9 cellular contexts compared by ENCODE assay signal in the genomic region with DNA sequence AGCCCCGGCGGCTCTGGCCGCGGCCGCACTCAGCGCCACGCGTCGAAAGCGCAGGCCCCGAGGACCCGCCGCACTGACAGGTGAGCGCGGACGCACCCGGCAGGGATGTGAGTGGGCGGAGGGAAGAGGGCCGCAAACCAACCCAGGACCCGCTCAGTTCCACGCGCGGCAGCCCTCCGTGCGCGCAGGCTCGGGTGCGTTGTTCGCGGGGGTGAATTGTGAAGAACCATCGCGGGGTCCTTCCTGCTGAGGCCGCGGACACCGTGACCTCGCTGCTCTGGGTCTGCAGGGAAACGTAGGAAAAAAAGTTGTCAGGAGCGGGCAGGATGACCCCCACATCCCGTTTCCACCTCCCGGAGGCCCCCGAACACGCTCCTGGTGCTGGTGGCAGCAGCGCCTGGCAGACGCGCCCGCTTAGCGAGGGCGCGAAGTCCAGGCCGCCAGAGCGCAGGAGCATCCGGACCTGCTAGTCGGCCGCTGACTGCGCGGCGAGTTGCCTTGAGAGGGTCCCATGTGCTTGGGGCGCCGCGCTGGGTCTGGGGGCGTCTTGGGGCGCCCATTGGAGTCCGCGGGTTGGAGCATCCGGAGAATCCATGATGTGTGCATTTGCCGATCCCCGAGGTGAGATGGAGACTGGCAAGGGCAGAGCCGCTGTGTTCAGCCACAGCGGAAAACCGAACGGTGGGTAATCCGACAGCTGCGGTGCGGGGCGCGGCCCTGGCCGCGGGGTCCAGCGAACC. TPM values are rescaled to one million over a fixed set of nuclear protein-coding genes. Genes with fewer than 3 reads are reported as not detected.
DNase-seq lines count a peak whose midpoint lies in the region; ATAC-seq, FAIRE-seq and TF ChIP-seq lines count a peak whose summit lies in the region.
"Had no signal": no experiment of that assay in that cellular context is flagged by ENCODE, and none has a peak within 500 bp of the region (broad histone marks: within the 10 kb centered on the region; RNA-seq: fewer than 3 reads in every experiment).

No MANE protein-coding gene starts in this region.

- peak overlapping the region; percentile 85 for H3K4me3 Mint-ChIP-seq in astrocyte (ENCODE audit: unreplicated experiment)

- peak overlapping the region; percentile 91 for H3K4me2 ChIP-seq in astrocyte (ENCODE audit: low read length)

- H3K27ac ChIP-seq in astrocyte (ENCODE audit: low read depth, low read length) (peak overlapping the region; percentile 88), left lung (no peak overlapping the region), substantia nigra (ENCODE audit: low read depth, low read length, poor library complexity, severe bottlenecking) (peak overlapping the region; percentile 49)
- H3K27ac ChIP-seq: C4-2B had no signal

- peak; percentile 3 for DNase-seq in NCI-H345 (lab: John Stamatoyannopoulos, UW)
- no peak for DNase-seq in NCI-H345 treated with DMSO at 0.1 percent for 48 hours (lab: John Stamatoyannopoulos, UW; ENCODE audit: unreplicated experiment)
- no peak for DNase-seq in astrocyte (ENCODE audit: low read depth)
- peak in 1 of 2 donors; percentile 74 for DNase-seq in left lung
- DNase-seq in substantia nigra (lab: John Stamatoyannopoulos, UW): peak in 4 of 49 donors; percentile 1 to 39 (median 18)
- no peak for DNase-seq in NCI-H1105 (lab: John Stamatoyannopoulos, UW)
- DNase-seq in NCI-H2196 treated with DMSO at 0.1 percent for 48 hours (lab: John Stamatoyannopoulos, UW; ENCODE audit: unreplicated experiment): no peak
- no peak for DNase-seq in cortex of kidney (lab: John Stamatoyannopoulos, UW)

- peaks cover 18% of the 10 kb centered on the region for H3K36me3 ChIP-seq in astrocyte (ENCODE audit: insufficient read depth, low read length)
- H3K36me3 ChIP-seq in left lung: no peaks in the 10 kb centered on the region

- peaks cover 18% of the 10 kb centered on the region for H3K4me1 ChIP-seq in astrocyte (ENCODE audit: insufficient read depth, low read length)
- H3K4me1 ChIP-seq in left lung: peaks cover 15 to 21% of the 10 kb centered on the region in 2 donors

- H3K79me2 ChIP-seq in astrocyte (ENCODE audit: insufficient read depth, low read length): peaks cover 57% of the 10 kb centered on the region

- H3K27me3 ChIP-seq in astrocyte (ENCODE audit: insufficient read depth, low read length): no peaks in the 10 kb centered on the region
- H3K27me3 ChIP-seq in left lung: peaks cover 68 to 88% of the 10 kb centered on the region in 2 donors

- TF ChIP-seq CTCF in astrocyte (IDR thresholded peaks at IDR 0.05; ENCODE audit: insufficient read depth, low read depth, low read length) (no peak), left lung (IDR thresholded peaks at IDR 0.05) (no peak)

- no peaks in the 10 kb centered on the region for H3K9me3 ChIP-seq in astrocyte (ENCODE audit: insufficient read depth, low read depth, low read length)
- no peaks in the 10 kb centered on the region for H3K9me3 ChIP-seq in left lung

- H3K4me3 ChIP-seq in astrocyte (ENCODE audit: insufficient read depth, low read depth, low read length) (peak overlapping the region; percentile 88), left lung (peak overlapping the region; percentile 3 to 17)

- peaks cover 9% of the 10 kb centered on the region for H3K4me1 Mint-ChIP-seq in astrocyte (ENCODE audit: low read depth, unreplicated experiment)

- H3K27ac Mint-ChIP-seq in astrocyte (ENCODE audit: unreplicated experiment): peak overlapping the region; percentile 86

- intact Hi-C loops in left lung (cut with DNase I): no loop called here

- ATAC-seq in left lung: peak; percentile 32

- H3K27me3 Mint-ChIP-seq in astrocyte (ENCODE audit: low read depth, unreplicated experiment): peaks cover 22% of the 10 kb centered on the region

- H4K20me1 ChIP-seq in astrocyte (ENCODE audit: insufficient read depth, low read length): peaks cover 26% of the 10 kb centered on the region

- peak overlapping the region; percentile 94 for H3K9ac ChIP-seq in astrocyte (ENCODE audit: low read length)

- H3K9me3 Mint-ChIP-seq in astrocyte (ENCODE audit: unreplicated experiment): peaks cover 9% of the 10 kb centered on the region

- H2AFZ ChIP-seq in astrocyte (ENCODE audit: low read depth, low read length): peak overlapping the region; percentile 58

- H3K36me3 Mint-ChIP-seq in astrocyte (ENCODE audit: low read depth, unreplicated experiment): no peaks in the 10 kb centered on the region

- FAIRE-seq in astrocyte (lab: Jason Lieb, UNC): no peak

RNA-seq across cellular contexts. Expression of a gene that starts 0.4 kb away (rescaled TPM):
- total RNA-seq in astrocyte (74.5 and 112 TPM in 2 replicates), left lung (1 to 10 TPM in 1 of 2 donors, under 1 TPM in 1; 0.96 to 2.2 TPM)

Comparison
In these comparisons a context has a peak if more than half of its experiments do, and no peak if none do; other contexts are left out.
1. H3K27ac ChIP-seq: peak in astrocyte (single experiment) and substantia nigra (single experiment); none in left lung (0 of 2).
2. RNA of a gene that starts 0.4 kb away (total RNA-seq): 74.5 to 112 TPM in astrocyte; 0.96 to 2.2 TPM in left lung; every median in the first group is over 10 times any median in the second.